1 cellular context compared by ENCODE assay signal in genomic region chr12:113190761-113191160, GRCh38.
TF ChIP-seq lines count a peak whose summit lies in the region.

No MANE protein-coding gene starts in this region.

TF ChIP-seq in K562, 482 proteins besides CTCF, POLR2A, EP300 and RAD21 (continued from another document):
- TF ChIP-seq ZBTB40 (IDR thresholded peaks at IDR 0.05) (no peak), ZBTB40 (CRISPR knock-in tag; IDR thresholded peaks at IDR 0.05) (no peak), RNF219 (CRISPR knock-in tag; IDR thresholded peaks at IDR 0.05) (no peak), FOXK2 (conservative IDR thresholded peaks at IDR 0.05 in 1 of 2, IDR thresholded peaks at IDR 0.05 in 1 of 2; ENCODE audit: low read depth in 2 of 2) (no peak), DLX4 (CRISPR knock-in tag; IDR thresholded peaks at IDR 0.05) (no peak), BRF2 (IDR thresholded peaks at IDR 0.05; ENCODE audit: borderline replicate concordance, insufficient read depth, insufficient read length) (no peak), BRD9 (IDR thresholded peaks at IDR 0.05; ENCODE audit: low read depth, partially characterized antibody) (no peak), ZNF140 (CRISPR knock-in tag; IDR thresholded peaks at IDR 0.05) (no peak)
TF ChIP-seq in K562: peak in this region for 29.
